ENCODE assay signal across 9 cellular contexts in genomic region chr20:2751347-2751867, GRCh38. TPM values are rescaled to one million over a fixed set of nuclear protein-coding genes. Genes with fewer than 3 reads are reported as not detected.
DNase-seq lines count a peak whose midpoint lies in the region; ATAC-seq and TF ChIP-seq lines count a peak whose summit lies in the region.
"Had no signal": no experiment of that assay in that cellular context is flagged by ENCODE, and none has a peak within 500 bp of the region (broad histone marks: within the 10 kb centered on the region; RNA-seq: fewer than 3 reads in every experiment).

No MANE protein-coding gene starts in this region.

- no peaks in the 10 kb centered on the region for H3K9me3 ChIP-seq in neural progenitor cell (ENCODE audit: low read depth)
- H3K9me3 ChIP-seq: neutrophil had no signal

- peaks cover 14% of the 10 kb centered on the region for H3K4me1 ChIP-seq in neural progenitor cell

- peak overlapping the region; percentile 55 for H3K4me3 Mint-ChIP-seq in neural progenitor cell

- peaks cover 60% of the 10 kb centered on the region for H3K27me3 Mint-ChIP-seq in neural progenitor cell (ENCODE audit: insufficient read depth, low read depth)

- H3F3A ChIP-seq in neural progenitor cell (ENCODE audit: low read depth) = peaks cover 14% of the 10 kb centered on the region

- no peak for ATAC-seq in HG02642 (IDR thresholded peaks at IDR 0.05; ENCODE audit: poor library complexity, unreplicated experiment)

- H3K36me3 Mint-ChIP-seq in neural progenitor cell = no peaks in the 10 kb centered on the region

- peak; percentile 1 for DNase-seq in LoVo (ENCODE audit: low spot score)
- DNase-seq in dorsolateral prefrontal cortex = no peak
- no peak for DNase-seq in neural progenitor cell (ENCODE audit: low spot score)
- no peak for DNase-seq in EL
- no peak for DNase-seq in T1000 (lab: John Stamatoyannopoulos, UW)
- DNase-seq in NCI-H2196 (lab: John Stamatoyannopoulos, UW; ENCODE audit: unreplicated experiment) = no peak

- H3K27ac ChIP-seq in C4-2B (peak overlapping the region; percentile 91), dorsolateral prefrontal cortex (peak overlapping the region in 5 of 59 donors; percentile 11 to 53 (median 28)), neural progenitor cell (no peak overlapping the region)
- H3K27ac ChIP-seq: neutrophil had no signal

- no peaks in the 10 kb centered on the region for H3K9me3 Mint-ChIP-seq in neural progenitor cell

- peaks cover 34% of the 10 kb centered on the region for H4K20me1 ChIP-seq in neural progenitor cell (ENCODE audit: low read depth)

- no peak overlapping the region for H2AFZ ChIP-seq in neural progenitor cell (replicated peaks)

- H3K4me2 ChIP-seq in neural progenitor cell = peak overlapping the region; percentile 84

- H3K36me3 ChIP-seq in neural progenitor cell = no peaks in the 10 kb centered on the region
- H3K36me3 ChIP-seq: neutrophil had no signal

- H3K4me3 ChIP-seq in dorsolateral prefrontal cortex (peak overlapping the region in 48 of 59 donors; percentile 2 to 60 (median 38)), neural progenitor cell (peak overlapping the region; percentile 52)

- peaks cover 11% of the 10 kb centered on the region for H3K4me1 Mint-ChIP-seq in neural progenitor cell

- TF ChIP-seq CTCF in C4-2B (conservative IDR thresholded peaks at IDR 0.05) = no peak
- TF ChIP-seq CTCF in dorsolateral prefrontal cortex (IDR thresholded peaks at IDR 0.05 in 54 of 56, conservative IDR thresholded peaks at IDR 0.05 in 2 of 56; ENCODE audit: low read depth in 1 of 56, partially characterized antibody in 56 of 56) = no peak
- no peak for TF ChIP-seq CTCF in neural progenitor cell (IDR thresholded peaks at IDR 0.05)

- no peak overlapping the region for H3K9ac ChIP-seq in neural progenitor cell

- H3K27ac Mint-ChIP-seq in neural progenitor cell = no peak overlapping the region

- no peaks in the 10 kb centered on the region for H3K79me2 ChIP-seq in neural progenitor cell (ENCODE audit: low read depth)

- intact Hi-C loops in dorsolateral prefrontal cortex (cut with DNase I) = loop anchor here in 1 of 2 donors (5.0 kb wide), 1 partner anchor 59 kb away; the partner anchor contains the start of gene EBF4

- peaks cover 0 to 56% (median 24%) of the 10 kb centered on the region in 45 donors for H3K27me3 ChIP-seq in dorsolateral prefrontal cortex
- peaks cover 89% of the 10 kb centered on the region for H3K27me3 ChIP-seq in neural progenitor cell

RNA-seq across cellular contexts. Expression of gene CPXM1, which starts 49.0 kb away (rescaled TPM):
- total RNA-seq in dorsolateral prefrontal cortex = 1 to 10 TPM in 20 of 120 experiments, under 1 TPM in 68, not detected in 32; 0.19 to 3.1 (median 0.45) TPM
- total RNA-seq in neural progenitor cell (ENCODE audit: low replicate concordance) = 76.3 and 169 TPM in 2 replicates

RNA-seq across cellular contexts. Expression of gene EBF4, which starts 58.8 kb away (rescaled TPM):
- total RNA-seq in dorsolateral prefrontal cortex (10 to 100 TPM in 119 of 120 experiments, 1 to 10 TPM in 1; 9.9 to 43.0 (median 23.9) TPM), neural progenitor cell (ENCODE audit: low replicate concordance) (1.9 and 2.5 TPM in 2 replicates)

Comparison
In these comparisons a context has a peak if more than half of its experiments do, and no peak if none do; other contexts are left out.
1. RNA of gene CPXM1, which starts 49.0 kb away (total RNA-seq): 76.3 to 169 TPM in neural progenitor cell; 0.19 to 3.1 TPM in dorsolateral prefrontal cortex; every median in the first group is over 10 times any median in the second.